9 cellular contexts compared by ENCODE assay signal in genomic region chr14:99654235-99655000, GRCh38. TPM values are rescaled to one million over a fixed set of nuclear protein-coding genes. Genes with fewer than 3 reads are reported as not detected.
DNase-seq lines count a peak whose midpoint lies in the region; ATAC-seq and TF ChIP-seq lines count a peak whose summit lies in the region.
"Had no signal": no experiment of that assay in that cellular context is flagged by ENCODE, and none has a peak within 500 bp of the region (broad histone marks: within the 10 kb centered on the region; RNA-seq: fewer than 3 reads in every experiment).

No MANE protein-coding gene starts in this region.

- TF ChIP-seq CTCF in adrenal gland (IDR thresholded peaks at IDR 0.05) (no peak), tibial artery (IDR thresholded peaks at IDR 0.05) (no peak)

- H3K9me3 ChIP-seq in adrenal gland (replicated peaks in 1 of 3) (no peaks in the 10 kb centered on the region), tibial artery (no peaks in the 10 kb centered on the region)

- intact Hi-C loops in adrenal gland (cut with DNase I) = no loop called here
- intact Hi-C loops in left cardiac atrium (cut with DNase I) = no loop called here
- intact Hi-C loops in tibial artery (cut with DNase I; ENCODE audit: low total_unique reads) = no loop called here

- DNase-seq in NCI-H510A treated with DMSO at 0.1 percent for 48 hours (lab: John Stamatoyannopoulos, UW) (peak; percentile 5), NCI-H510A (lab: John Stamatoyannopoulos, UW) (no peak), adrenal gland (peak; percentile 62 to 85 (median 84)), left cardiac atrium (peak; percentile 58), tibial artery (peak; percentile 48 to 79)
- DNase-seq: activated B cell treated with CpG ODN at 0.5 μM for 24 hours had no signal

- H3K4me3 ChIP-seq in adrenal gland (no peak overlapping the region), tibial artery (no peak overlapping the region)

- H3K36me3 ChIP-seq in adrenal gland (replicated peaks in 1 of 2) (no peaks in the 10 kb centered on the region), tibial artery (no peaks in the 10 kb centered on the region)

- TF ChIP-seq POLR2A in adrenal gland (IDR thresholded peaks at IDR 0.05) = no peak

- WGBS in adrenal gland, 4 donors = 30 to 43% (median 32%) methylated on average over 7 of the region's 7 CpGs

- peaks cover 6% of the 10 kb centered on the region for H3K27me3 ChIP-seq in adrenal gland
- peaks cover 0 to 16% of the 10 kb centered on the region in 2 donors for H3K27me3 ChIP-seq in tibial artery

- no peak overlapping the region for H3K27ac ChIP-seq in adrenal gland
- no peak overlapping the region for H3K27ac ChIP-seq in tibial artery

- ATAC-seq in left cardiac atrium (peak; percentile 86 to 94), HG03139 (IDR thresholded peaks at IDR 0.05; ENCODE audit: unreplicated experiment) (no peak), HG02588 (IDR thresholded peaks at IDR 0.05; ENCODE audit: unreplicated experiment) (no peak)
- no peak for ATAC-seq in activated CD4-positive, CD25-positive, alpha-beta regulatory T cell treated with anti-CD3 and anti-CD28 coated beads, Interleukin-2, amount 50 U/mL, for 24 hours

- H3K4me1 ChIP-seq in adrenal gland (replicated peaks in 1 of 2) (peaks cover 0 to 5% of the 10 kb centered on the region in 2 donors), tibial artery (peaks cover 0 to 2% (median under 1%) of the 10 kb centered on the region in 4 donors)

RNA-seq across cellular contexts. Expression of gene HHIPL1, which starts 9.5 kb away (rescaled TPM):
- 1 to 10 TPM; 1.3 to 2.9 (median 1.7) TPM for total RNA-seq in adrenal gland
- under 1 TPM; 0.20 to 0.64 (median 0.51) TPM for polyA plus RNA-seq in adrenal gland
- 1 to 10 TPM; 2.1 to 2.6 TPM for total RNA-seq in left cardiac atrium
- total RNA-seq: activated B cell treated with CpG ODN at 0.5 μM for 24 hours had no signal

RNA-seq across cellular contexts. Expression of gene CYP46A1, which starts 29.7 kb away (rescaled TPM):
- 1 to 10 TPM in 6 of 8 donors, under 1 TPM in 2; 0.85 to 3.2 (median 2.1) TPM for total RNA-seq in adrenal gland
- polyA plus RNA-seq in adrenal gland = 1 to 10 TPM; 1.6 to 5.9 (median 3.0) TPM
- total RNA-seq in left cardiac atrium = 1 to 10 TPM; 4.1 to 4.7 TPM
- total RNA-seq: activated B cell treated with CpG ODN at 0.5 μM for 24 hours had no signal

RNA-seq across cellular contexts. Expression of gene CCDC85C, which starts 50.4 kb away (rescaled TPM):
- 10 to 100 TPM; 21.6 to 59.0 (median 41.3) TPM for total RNA-seq in adrenal gland
- polyA plus RNA-seq in adrenal gland = 10 to 100 TPM; 10.8 to 41.7 (median 23.4) TPM
- total RNA-seq in left cardiac atrium = 10 to 100 TPM; 21.4 to 24.7 TPM

Comparison
In these comparisons a context has a peak if more than half of its experiments do, and no peak if none do; other contexts are left out.
1. ATAC-seq: peak in left cardiac atrium (2 of 2); none in activated CD4-positive, CD25-positive, alpha-beta regulatory T cell treated with anti-CD3 and anti-CD28 coated beads, Interleukin-2, amount 50 U/mL, for 24 hours (0 of 2), HG03139 (single experiment) and HG02588 (single experiment).